ENCODE assay signal across 19 cellular contexts in genomic region chr14:52111583-52111982, GRCh38. TPM values are rescaled to one million over a fixed set of nuclear protein-coding genes. Genes with fewer than 3 reads are reported as not detected.
A peak's percentile ranks its signal among the peaks of the same experiment; 100 is the strongest.
DNase-seq lines count a peak whose midpoint lies in the region; ATAC-seq and TF ChIP-seq lines count a peak whose summit lies in the region.
"Had no signal": no experiment of that assay in that cellular context is flagged by ENCODE, and none has a peak within 500 bp of the region (broad histone marks: within the 10 kb centered on the region; RNA-seq: fewer than 3 reads in every experiment).

No MANE protein-coding gene starts in this region.

- intact Hi-C loops in left colon (cut with DNase I, micrococcal nuclease): no loop called here

- no peak overlapping the region for H3K4me3 ChIP-seq in cardiac fibroblast (replicated peaks in 1 of 2; ENCODE audit: low read depth in 2 of 2, low read length in 2 of 2)
- H3K4me3 ChIP-seq: colonic mucosa, HAP-1, Peyer's patch, right atrium auricular region had no signal

- no peak for TF ChIP-seq CTCF in cardiac fibroblast (IDR thresholded peaks at IDR 0.05; ENCODE audit: low read depth, low read length)

- DNase-seq in EL (peak; percentile 71), NCI-H460 (ENCODE audit: extremely low read depth, low read depth) (peak; percentile 94), cardiac fibroblast (ENCODE audit: low read depth in 2 of 2) (peak; percentile 80 to 91), left colon (no peak), DMS 273 (lab: John Stamatoyannopoulos, UW; ENCODE audit: unreplicated experiment) (no peak), activated T-cell treated with anti-CD3 and anti-CD28 coated beads for 4 hours (no peak), ecto neural progenitor cell (ENCODE audit: low spot score) (no peak)
- DNase-seq in activated CD8-positive, alpha-beta memory T cell treated with anti-CD3 and anti-CD28 coated beads, Interleukin-2, amount 50 U/mL, for 48 hours: no peak
- DNase-seq: amygdala; colonic mucosa; hypothalamus; NCI-H2081 treated with DMSO at 0.1 percent for 48 hours; NCI-H748 treated with DMSO at 0.1 percent for 48 hours; Peyer's patch; stimulated activated CD4-positive, alpha-beta T cell treated with anti-CD3 and anti-CD28 coated beads, Interleukin-2, amount 100 ng/mL, for 24 hours; T-helper 1 cell had no signal

- ATAC-seq in left colon: peak; percentile 67
- ATAC-seq: WTC11 had no signal

RNA-seq across cellular contexts. Expression of gene NID2, which starts 42.7 kb away (rescaled TPM):
- 63.2 and 66.1 TPM in 2 replicates for total RNA-seq in NCI-H460 (2014; rRNA removed; shearing (Covaris generic))
- 68.4 and 79.7 TPM in 2 replicates for polyA plus RNA-seq in NCI-H460 (2014; cell fraction: nucleus; rRNA removed)
- 10 to 100 TPM; 15.5 to 24.9 TPM for total RNA-seq in left colon

Comparison
In these comparisons a context has a peak if more than half of its experiments do, and no peak if none do; other contexts are left out.
1. DNase-seq: peak in EL (single experiment), NCI-H460 (single experiment) and cardiac fibroblast (2 of 2); none in left colon (0 of 2), DMS 273 (single experiment), activated T-cell treated with anti-CD3 and anti-CD28 coated beads for 4 hours (single experiment), activated CD8-positive, alpha-beta memory T cell treated with anti-CD3 and anti-CD28 coated beads, Interleukin-2, amount 50 U/mL, for 48 hours (single experiment) and ecto neural progenitor cell (single experiment).